Comparison of ENCODE assay signal across 28 cellular contexts in the genomic region with DNA sequence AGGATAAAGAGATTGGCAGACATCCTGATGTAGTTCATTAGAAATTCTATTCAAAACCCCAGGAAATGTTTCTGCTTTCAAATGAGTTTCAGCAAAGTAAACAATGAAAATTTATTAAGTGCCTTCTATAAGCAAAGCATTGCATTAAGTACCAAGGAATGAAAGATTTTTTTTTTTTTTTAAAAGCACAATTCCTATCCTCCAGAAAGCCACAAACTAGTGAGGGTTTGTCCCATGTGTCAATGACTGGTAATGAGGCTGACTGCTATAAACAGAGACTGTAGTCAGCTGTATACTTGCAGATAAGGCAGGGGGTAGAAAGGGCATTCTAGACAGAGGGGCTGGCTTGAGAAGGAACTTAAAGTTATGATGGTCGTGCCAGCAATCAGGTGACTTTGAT. TPM values are rescaled to one million over a fixed set of nuclear protein-coding genes. Genes with fewer than 3 reads are reported as not detected.
"Had no signal": no experiment of that assay in that cellular context is flagged by ENCODE, and none has a peak within 500 bp of the region (broad histone marks: within the 10 kb centered on the region; RNA-seq: fewer than 3 reads in every experiment).

No MANE protein-coding gene starts in this region.

- H2AFZ ChIP-seq: neural progenitor cell, parathyroid adenoma had no signal

- H3K4me3 ChIP-seq: body of pancreas, cardiac muscle cell, esophagus squamous epithelium, neural progenitor cell, psoas muscle, right atrium auricular region, thyroid gland, upper lobe of left lung, vagina had no signal

- H3K79me2 ChIP-seq: parathyroid adenoma had no signal

- H3K27ac ChIP-seq: body of pancreas, cardiac muscle cell, epithelial cell of prostate, esophagus squamous epithelium, neural progenitor cell, parathyroid adenoma, psoas muscle, right atrium auricular region, thyroid gland, upper lobe of left lung, vagina, VCaP had no signal

- H3K4me2 ChIP-seq: neural progenitor cell had no signal

- H3K9me3 ChIP-seq: body of pancreas, psoas muscle, thyroid gland, upper lobe of left lung, vagina had no signal

- ATAC-seq: body of pancreas; left colon; naive thymus-derived CD8-positive, alpha-beta T cell; psoas muscle; stimulated activated naive CD8-positive, alpha-beta T cell treated with anti-CD3 and anti-CD28 coated beads, Interleukin-15, Interleukin-2, amounts not matched to agents 100 U/mL and 50 U/mL, for 24 hours had no signal

- H3K36me3 ChIP-seq: cardiac muscle cell, esophagus squamous epithelium, neural progenitor cell, right atrium auricular region, thyroid gland, upper lobe of left lung, vagina had no signal

- H3K4me1 ChIP-seq: body of pancreas, esophagus squamous epithelium, parathyroid adenoma, psoas muscle, right atrium auricular region, thyroid gland, upper lobe of left lung, vagina had no signal

- H3K27me3 ChIP-seq: body of pancreas, cardiac muscle cell, esophagus squamous epithelium, neural progenitor cell, right atrium auricular region, thyroid gland, upper lobe of left lung, vagina had no signal

- DNase-seq: activated CD4-positive, alpha-beta memory T cell treated with anti-CD3 and anti-CD28 coated beads for 36 hours; activated CD4-positive, alpha-beta T cell treated with anti-CD3 and anti-CD28 coated beads, Interleukin-2, amount 10 ng/mL, durations not matched to agents 24 days and 14 days; activated CD8-positive, alpha-beta memory T cell treated with anti-CD3 and anti-CD28 coated beads, Interleukin-2, amount 50 U/mL, for 48 hours; activated gamma-delta T cell; activated naive CD4-positive, alpha-beta T cell treated with anti-CD3 and anti-CD28 coated beads, Interleukin-2, amount 10 ng/mL, durations not matched to agents 7 days and 5 days; activated naive CD8-positive, alpha-beta T cell treated with anti-CD3 and anti-CD28 coated beads, Interleukin-2, amount 10 ng/mL, durations not matched to agents 7 days and 5 days; activated T-cell treated with anti-CD3 and anti-CD28 coated beads, Interleukin-2, amount 50 U/mL, for 24 hours; amniotic stem cell; body of pancreas; effector CD4-positive, alpha-beta T cell; esophagus squamous epithelium; glutamatergic neuron; left colon; naive thymus-derived CD8-positive, alpha-beta T cell; occipital lobe; psoas muscle; stimulated activated CD4-positive, alpha-beta T cell treated with anti-CD3 and anti-CD28 coated beads, Interleukin-4, amount 100 ng/mL, for 1 hour; stimulated activated naive CD8-positive, alpha-beta T cell treated with anti-CD3 and anti-CD28 coated beads, Interleukin-15, Interleukin-2, amounts not matched to agents 100 U/mL and 50 U/mL, for 24 hours; T-helper 9 cell; thyroid gland; upper lobe of left lung had no signal

- H3K9ac ChIP-seq: neural progenitor cell, parathyroid adenoma had no signal

RNA-seq across cellular contexts. Expression of a gene that starts 6.8 kb away (rescaled TPM):
- total RNA-seq: activated CD4-positive, alpha-beta memory T cell treated with anti-CD3 and anti-CD28 coated beads for 36 hours; activated CD4-positive, alpha-beta T cell treated with anti-CD3 and anti-CD28 coated beads, Interleukin-2, amount 10 ng/mL, durations not matched to agents 24 days and 14 days; activated naive CD8-positive, alpha-beta T cell treated with anti-CD3 and anti-CD28 coated beads, Interleukin-2, amount 10 ng/mL, durations not matched to agents 7 days and 5 days; naive thymus-derived CD8-positive, alpha-beta T cell had no signal
- polyA plus RNA-seq: naive thymus-derived CD8-positive, alpha-beta T cell had no signal
